18 cellular contexts compared by ENCODE assay signal in genomic region chr16:80285089-80285488, GRCh38.
DNase-seq lines count a peak whose midpoint lies in the region; ATAC-seq and TF ChIP-seq lines count a peak whose summit lies in the region.
"Had no signal": no experiment of that assay in that cellular context is flagged by ENCODE, and none has a peak within 500 bp of the region (broad histone marks: within the 10 kb centered on the region; RNA-seq: fewer than 3 reads in every experiment).

No MANE protein-coding gene starts in this region.

- peaks cover 19% of the 10 kb centered on the region for H3F3A ChIP-seq in GM23248 (ENCODE audit: insufficient read depth)

- H3K4me3 ChIP-seq in GM23248: no peak overlapping the region
- no peak overlapping the region for H3K4me3 ChIP-seq in fibroblast of pulmonary artery (replicated peaks; ENCODE audit: low read depth, low read length)
- H3K4me3 ChIP-seq in thoracic aorta: no peak overlapping the region
- no peak overlapping the region for H3K4me3 ChIP-seq in vagina
- H3K4me3 ChIP-seq: HAP-1 had no signal

- peak; percentile 93 for DNase-seq in GM23248
- peak; percentile 30 for DNase-seq in SW480 (ENCODE audit: low spot score)
- DNase-seq in fibroblast of pulmonary artery (ENCODE audit: low read depth): peak; percentile 8
- no peak for DNase-seq in thoracic aorta (ENCODE audit: low spot score)
- DNase-seq in vagina (ENCODE audit: extremely low spot score in 2 of 2): no peak
- DNase-seq in activated CD8-positive, alpha-beta memory T cell treated with anti-CD3 and anti-CD28 coated beads, Interleukin-2, amount 50 U/mL, for 4 hours: no peak
- DNase-seq in NCI-H2171 (lab: John Stamatoyannopoulos, UW): no peak
- DNase-seq: activated CD4-positive, alpha-beta T cell treated with anti-CD3 and anti-CD28 coated beads for 36 hours; activated naive CD8-positive, alpha-beta T cell treated with anti-CD3 and anti-CD28 coated beads, Interleukin-2, amount 50 U/mL, for 24 hours; activated T-cell treated with anti-CD3 and anti-CD28 coated beads, Interleukin-2, amount 50 U/mL, for 24 hours; Caco-2; glutamatergic neuron; left colon; NCI-H1105; NCI-H345; stimulated activated naive CD8-positive, alpha-beta T cell treated with anti-CD3 and anti-CD28 coated beads, Interleukin-15, amount 100 ng/mL, for 72 hours; T-helper 1 cell had no signal

- WGBS in GM23248 (ENCODE audit: low coverage in 1 of 2, low lambda C conversion rate in 2 of 2, missing lambda C conversion rate in 2 of 2), 2 experiments: 0% methylated on average over 2 of the region's 2 CpGs

- peak; percentile 79 for ATAC-seq in thoracic aorta (ENCODE audit: insufficient number of reproducible peaks, low FRiP score, low read depth)
- ATAC-seq: activated CD4-positive, alpha-beta T cell treated with anti-CD3 and anti-CD28 coated beads for 36 hours; activated naive CD8-positive, alpha-beta T cell treated with anti-CD3 and anti-CD28 coated beads, Interleukin-2, amount 50 U/mL, for 24 hours; left colon; stimulated activated naive CD8-positive, alpha-beta T cell treated with anti-CD3 and anti-CD28 coated beads, Interleukin-15, amount 100 ng/mL, for 72 hours had no signal

- in situ Hi-C loops in GM23248 (cut with MboI): no loop called here

- no peak for TF ChIP-seq POLR2A in vagina (IDR thresholded peaks at IDR 0.05)

- no peaks in the 10 kb centered on the region for H4K20me1 ChIP-seq in GM23248 (ENCODE audit: insufficient read depth)

- H3K9me3 ChIP-seq in GM23248 (ENCODE audit: low read depth) (no peaks in the 10 kb centered on the region), thoracic aorta (no peaks in the 10 kb centered on the region), vagina (no peaks in the 10 kb centered on the region)
- H3K9me3 ChIP-seq: Caco-2, HAP-1 had no signal

- H3K4me2 ChIP-seq in GM23248 (ENCODE audit: unreplicated experiment): peak overlapping the region; percentile 19

- no peak for TF ChIP-seq CTCF in fibroblast of pulmonary artery (IDR thresholded peaks at IDR 0.05; ENCODE audit: low read length, missing control alignments)
- no peak for TF ChIP-seq CTCF in thoracic aorta (IDR thresholded peaks at IDR 0.05)
- no peak for TF ChIP-seq CTCF in vagina (IDR thresholded peaks at IDR 0.05)

- no peak overlapping the region for H3K9ac ChIP-seq in GM23248

- H3K27me3 ChIP-seq in GM23248 (replicated peaks; ENCODE audit: insufficient read depth): no peaks in the 10 kb centered on the region
- H3K27me3 ChIP-seq in thoracic aorta (replicated peaks; ENCODE audit: insufficient read depth): no peaks in the 10 kb centered on the region
- H3K27me3 ChIP-seq in vagina: no peaks in the 10 kb centered on the region

- H3K79me2 ChIP-seq in GM23248 (ENCODE audit: insufficient read depth): no peaks in the 10 kb centered on the region

- no peak overlapping the region for H2AFZ ChIP-seq in GM23248

- H3K9me2 ChIP-seq in GM23248 (ENCODE audit: insufficient read depth): 0 out of 2 replicates have a peak, but pooled peaks cover 8% of the 10 kb centered on the region

- H3K4me1 ChIP-seq in GM23248 (ENCODE audit: insufficient read depth) (peaks cover 43% of the 10 kb centered on the region), thoracic aorta (ENCODE audit: control insufficient read depth in 1 of 2, low read depth in 2 of 2) (peaks cover 0 to 5% of the 10 kb centered on the region in 2 donors), vagina (peaks cover 5% of the 10 kb centered on the region)
- H3K4me1 ChIP-seq: Caco-2, HAP-1 had no signal

- H3K36me3 ChIP-seq in GM23248 (ENCODE audit: low read depth): no peaks in the 10 kb centered on the region
- H3K36me3 ChIP-seq in thoracic aorta: no peaks in the 10 kb centered on the region
- no peaks in the 10 kb centered on the region for H3K36me3 ChIP-seq in vagina
- H3K36me3 ChIP-seq: HAP-1 had no signal

- intact Hi-C loops in vagina (cut with DNase I): no loop called here

- H3K27ac ChIP-seq in GM23248 (peak overlapping the region; percentile 78), thoracic aorta (no peak overlapping the region), vagina (no peak overlapping the region)

Comparison
In these comparisons a context has a peak if more than half of its experiments do, and no peak if none do; other contexts are left out.
1. DNase-seq: peak in GM23248 (single experiment), SW480 (single experiment) and fibroblast of pulmonary artery (single experiment); none in thoracic aorta (single experiment), vagina (0 of 2), activated CD8-positive, alpha-beta memory T cell treated with anti-CD3 and anti-CD28 coated beads, Interleukin-2, amount 50 U/mL, for 4 hours (single experiment) and NCI-H2171 (single experiment).